In genomic region chr6:88698661-88699060, GRCh38 we compare ENCODE assay signal across 21 cellular contexts.
DNase-seq lines count a peak whose midpoint lies in the region; ATAC-seq, FAIRE-seq and TF ChIP-seq lines count a peak whose summit lies in the region.
"Had no signal": no experiment of that assay in that cellular context is flagged by ENCODE, and none has a peak within 500 bp of the region (broad histone marks: within the 10 kb centered on the region; RNA-seq: fewer than 3 reads in every experiment).

No MANE protein-coding gene starts in this region.

- H3K27ac ChIP-seq in A549 (no peak overlapping the region), SJCRH30 (peak overlapping the region; percentile 64)
- H3K27ac ChIP-seq: 22Rv1; BLaER1 treated with 17β-estradiol and CSF1 and Interleukin-3, amounts not matched to agents 10 nM and 100 nM; HL-60 had no signal

- FAIRE-seq in A549 (lab: Jason Lieb, UNC) (no peak), frontal cortex (lab: Jason Lieb, UNC) (peak; percentile 57)
- FAIRE-seq: GM12891, GM19239 had no signal

- 61% methylated on average over 5 of the region's 5 CpGs for WGBS in A549 (ENCODE audit: missing lambda C conversion rate)

- TF ChIP-seq CTCF in A549 (IDR thresholded peaks at IDR 0.05): no peak

- CTCF ChIA-PET in A549 (lab: Yijun Ruan, JAX): no interaction called here

- peak overlapping the region; percentile 51; the same call in 2 of the 3 replicates for H3K4me2 ChIP-seq in A549
- H3K4me2 ChIP-seq: BLaER1 treated with 17β-estradiol and CSF1 and Interleukin-3, amounts not matched to agents 10 nM and 100 nM had no signal

- H3K4me1 ChIP-seq in A549 (peaks cover 11% of the 10 kb centered on the region), SJCRH30 (peaks cover 16% of the 10 kb centered on the region)
- H3K4me1 ChIP-seq: BLaER1 treated with 17β-estradiol and CSF1 and Interleukin-3, amounts not matched to agents 10 nM and 100 nM had no signal

- H3K4me3 ChIP-seq in A549 (no peak overlapping the region), SJCRH30 (no peak overlapping the region)
- H3K4me3 ChIP-seq: BLaER1 treated with 17β-estradiol and CSF1 and Interleukin-3, amounts not matched to agents 10 nM and 100 nM had no signal

- POLR2A ChIA-PET in A549 (lab: Yijun Ruan, JAX): no interaction called here

- no peaks in the 10 kb centered on the region for H3K27me3 ChIP-seq in SJCRH30
- H3K27me3 ChIP-seq: BLaER1 treated with 17β-estradiol and CSF1 and Interleukin-3, amounts not matched to agents 10 nM and 100 nM had no signal

- TF ChIP-seq EP300 in A549 (IDR thresholded peaks at IDR 0.05): no peak

- peaks cover 3% of the 10 kb centered on the region; the same call in 1 of the 2 replicates for H3K36me3 ChIP-seq in SJCRH30
- H3K36me3 ChIP-seq: BLaER1 treated with 17β-estradiol and CSF1 and Interleukin-3, amounts not matched to agents 10 nM and 100 nM had no signal

- TF ChIP-seq RAD21 in A549 (conservative IDR thresholded peaks at IDR 0.05 in 1 of 2, IDR thresholded peaks at IDR 0.05 in 1 of 2): no peak

- H3K9me3 ChIP-seq in A549 (no peaks in the 10 kb centered on the region), SJCRH30 (replicated peaks) (peaks cover 4% of the 10 kb centered on the region; the same call in 1 of the 2 replicates)

- no peak for ATAC-seq in A549
- ATAC-seq in GM19452 (IDR thresholded peaks at IDR 0.05; ENCODE audit: unreplicated experiment): no peak
- ATAC-seq: HCT116 had no signal

- DNase-seq in A549 (ENCODE audit: low read depth in 1 of 2, low spot score in 1 of 2): no peak
- DNase-seq in SJCRH30: peak in 1 of 2 experiments; percentile 23
- no peak for DNase-seq in frontal cortex (ENCODE audit: low spot score in 2 of 2)
- DNase-seq in renal cortical epithelial cell (ENCODE audit: low read depth): peak; percentile 41
- DNase-seq in NCI-H1436 (lab: John Stamatoyannopoulos, UW): no peak
- no peak for DNase-seq in middle frontal gyrus (ENCODE audit: extremely low spot score, low spot score)
- DNase-seq: CD8-positive, alpha-beta memory T cell; COR-L47; DMS 273 treated with DMSO at 0.1 percent for 48 hours; DND-41; EL; GOT3; H7; HFFc6 had no signal

- no peak for TF ChIP-seq POLR2A in A549 (IDR thresholded peaks at IDR 0.05; ENCODE audit: low read length)

TF ChIP-seq in A549, 52 proteins besides CTCF, POLR2A, EP300 and RAD21:
- TF ChIP-seq CHD4 (IDR thresholded peaks at IDR 0.05; ENCODE audit: borderline replicate concordance) (no peak), JUN (IDR thresholded peaks at IDR 0.05) (no peak), ELK1 (IDR thresholded peaks at IDR 0.05; ENCODE audit: low read depth, low read length) (no peak), HOXA7 (CRISPR knock-in tag; IDR thresholded peaks at IDR 0.05) (no peak), PHF8 (IDR thresholded peaks at IDR 0.05; ENCODE audit: borderline replicate concordance, low read depth) (no peak), RNF2 (IDR thresholded peaks at IDR 0.05; ENCODE audit: borderline replicate concordance, low read depth) (no peak), REST (IDR thresholded peaks at IDR 0.05) (no peak), EHF (CRISPR knock-in tag; IDR thresholded peaks at IDR 0.05) (no peak), PBX3 (IDR thresholded peaks at IDR 0.05) (no peak)
